9 cellular contexts compared by ENCODE assay signal in the genomic region with DNA sequence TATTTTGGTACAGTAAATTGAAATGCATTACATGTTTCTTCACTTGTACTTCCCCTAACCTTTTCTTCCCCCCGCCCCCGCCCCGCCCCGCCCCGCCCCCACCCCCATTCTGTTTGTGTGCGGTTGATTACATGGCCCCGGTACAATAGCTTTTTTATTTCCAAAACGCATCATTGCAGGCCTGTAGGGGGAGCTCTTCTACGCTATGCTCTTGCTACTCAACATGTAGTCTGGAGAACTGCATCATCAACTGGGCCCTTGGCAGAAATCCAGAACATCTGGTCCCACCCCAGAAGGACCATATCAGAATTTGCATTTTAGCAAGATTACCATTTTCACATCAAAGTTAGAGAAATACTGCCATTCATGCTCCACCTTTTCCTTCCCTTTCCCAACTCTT.
DNase-seq lines count a peak whose midpoint lies in the region; ATAC-seq and TF ChIP-seq lines count a peak whose summit lies in the region.
"Had no signal": no experiment of that assay in that cellular context is flagged by ENCODE, and none has a peak within 500 bp of the region (broad histone marks: within the 10 kb centered on the region; RNA-seq: fewer than 3 reads in every experiment).

No MANE protein-coding gene starts in this region.

- H3K4me3 ChIP-seq in H7 (ENCODE audit: insufficient read depth, low read depth, low read length) (no peak overlapping the region), SJCRH30 (no peak overlapping the region), suprapubic skin (no peak overlapping the region), upper lobe of right lung (no peak overlapping the region)
- H3K4me3 ChIP-seq: adrenal gland had no signal

- ATAC-seq in upper lobe of right lung, result no peak

- TF ChIP-seq POLR2A in suprapubic skin (IDR thresholded peaks at IDR 0.05), result no peak

- DNase-seq in COLO829 (ENCODE audit: low spot score), result peak; percentile 22
- DNase-seq in H7, result peak; percentile 61
- DNase-seq in SJCRH30, result peak; percentile 36 to 62
- DNase-seq in hippocampal formation (lab: John Stamatoyannopoulos, UW), result peak; percentile 8 to 36
- no peak for DNase-seq in suprapubic skin (ENCODE audit: low spot score in 2 of 2)
- no peak for DNase-seq in upper lobe of right lung
- no peak for DNase-seq in hepatic stellate cell (ENCODE audit: low spot score)
- DNase-seq in GM19240 (ENCODE audit: insufficient read length, low spot score), result no peak

- 12% methylated on average over 9 of the region's 9 CpGs for WGBS in suprapubic skin

- TF ChIP-seq CTCF in suprapubic skin (IDR thresholded peaks at IDR 0.05), result no peak
- no peak for TF ChIP-seq CTCF in upper lobe of right lung (IDR thresholded peaks at IDR 0.05)

- H3K36me3 ChIP-seq in H7 (replicated peaks; ENCODE audit: control insufficient read depth, insufficient read depth, low read length), result no peaks in the 10 kb centered on the region
- H3K36me3 ChIP-seq in SJCRH30, result no peaks in the 10 kb centered on the region
- no peaks in the 10 kb centered on the region for H3K36me3 ChIP-seq in suprapubic skin
- H3K36me3 ChIP-seq in upper lobe of right lung, result no peaks in the 10 kb centered on the region
- H3K36me3 ChIP-seq: adrenal gland had no signal

- no peaks in the 10 kb centered on the region for H3K27me3 ChIP-seq in H7 (ENCODE audit: control insufficient read depth, insufficient read depth, low read length)
- no peaks in the 10 kb centered on the region for H3K27me3 ChIP-seq in SJCRH30
- no peaks in the 10 kb centered on the region for H3K27me3 ChIP-seq in suprapubic skin
- no peaks in the 10 kb centered on the region for H3K27me3 ChIP-seq in upper lobe of right lung
- H3K27me3 ChIP-seq: adrenal gland had no signal

- no peak for TF ChIP-seq EP300 in suprapubic skin (IDR thresholded peaks at IDR 0.05)

- intact Hi-C loops in upper lobe of right lung (cut with DNase I), result no loop called here

- H3K4me1 ChIP-seq in SJCRH30 (no peaks in the 10 kb centered on the region), suprapubic skin (no peaks in the 10 kb centered on the region), upper lobe of right lung (no peaks in the 10 kb centered on the region)
- H3K4me1 ChIP-seq: adrenal gland had no signal

- H3K9me3 ChIP-seq in SJCRH30 (replicated peaks) (no peaks in the 10 kb centered on the region), suprapubic skin (no peaks in the 10 kb centered on the region), upper lobe of right lung (no peaks in the 10 kb centered on the region)
- H3K9me3 ChIP-seq: adrenal gland had no signal

- H3K27ac ChIP-seq in SJCRH30 (no peak overlapping the region), suprapubic skin (no peak overlapping the region), upper lobe of right lung (no peak overlapping the region)
- H3K27ac ChIP-seq: adrenal gland had no signal

Comparison
In these comparisons a context has a peak if more than half of its experiments do, and no peak if none do; other contexts are left out.
1. DNase-seq: peak in COLO829 (single experiment), H7 (single experiment), SJCRH30 (2 of 2) and hippocampal formation (2 of 2); none in suprapubic skin (0 of 2), upper lobe of right lung (single experiment), hepatic stellate cell (single experiment) and GM19240 (single experiment).